ENCODE assay signal across 1 cellular context in the genomic region with DNA sequence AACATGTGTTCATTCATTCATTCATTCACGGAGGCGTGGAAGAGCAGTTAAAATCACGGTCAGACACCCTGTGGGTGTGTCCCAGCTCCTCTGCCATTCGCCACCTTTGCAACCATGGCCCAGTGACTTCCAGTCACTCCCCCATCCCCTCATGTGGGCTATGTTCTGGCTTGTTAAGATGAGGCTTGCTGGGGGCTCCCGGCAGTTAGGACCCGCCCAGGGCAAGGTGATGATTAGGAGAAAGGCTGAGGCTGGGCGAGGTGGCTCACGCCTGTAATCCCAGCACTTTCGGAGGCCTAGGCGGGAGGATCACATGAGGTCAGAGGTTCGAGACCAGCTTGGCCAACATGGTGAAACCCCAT.
TF ChIP-seq lines count a peak whose summit lies in the region.

No MANE protein-coding gene starts in this region.

TF ChIP-seq in H1, 55 proteins besides CTCF, POLR2A, EP300 and RAD21:
- no peak for TF ChIP-seq YY1 (IDR thresholded peaks at IDR 0.05; ENCODE audit: low read depth, low read length)
- TF ChIP-seq CTBP2 (IDR thresholded peaks at IDR 0.05; ENCODE audit: borderline replicate concordance, insufficient read depth, insufficient read length, low read length): no peak
- TF ChIP-seq TAF1 (IDR thresholded peaks at IDR 0.05; ENCODE audit: low read depth, low read length): no peak
- TF ChIP-seq KDM4A (IDR thresholded peaks at IDR 0.05; ENCODE audit: low read depth, low read length, severe bottlenecking): no peak
- TF ChIP-seq TAF7 (optimal IDR thresholded peaks at IDR 0.05; ENCODE audit: borderline replicate concordance, low read depth, low read length): no peak
- no peak for TF ChIP-seq JUN (IDR thresholded peaks at IDR 0.05; ENCODE audit: low read depth, low read length)
- TF ChIP-seq CEBPB (IDR thresholded peaks at IDR 0.05; ENCODE audit: low read depth, low read length): no peak
- no peak for TF ChIP-seq SP1 (IDR thresholded peaks at IDR 0.05; ENCODE audit: low read depth, low read length)
- TF ChIP-seq, protein P1, sequence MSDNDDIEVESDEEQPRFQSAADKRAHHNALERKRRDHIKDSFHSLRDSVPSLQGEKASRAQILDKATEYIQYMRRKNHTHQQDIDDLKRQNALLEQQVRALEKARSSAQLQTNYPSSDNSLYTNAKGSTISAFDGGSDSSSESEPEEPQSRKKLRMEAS (IDR thresholded peaks at IDR 0.05): no peak
- no peak for TF ChIP-seq EZH2 (IDR thresholded peaks at IDR 0.05; ENCODE audit: low read depth, low read length, severe bottlenecking)
- TF ChIP-seq BRCA1 (IDR thresholded peaks at IDR 0.05; ENCODE audit: low read depth, low read length): no peak
- no peak for TF ChIP-seq KDM1A (IDR thresholded peaks at IDR 0.05; ENCODE audit: borderline replicate concordance, low read length)
- no peak for TF ChIP-seq TCF12 (IDR thresholded peaks at IDR 0.05; ENCODE audit: low read depth, low read length)
- TF ChIP-seq CHD2 (IDR thresholded peaks at IDR 0.05; ENCODE audit: low read length): no peak
- no peak for TF ChIP-seq SUZ12 (IDR thresholded peaks at IDR 0.05; ENCODE audit: low read length)
- TF ChIP-seq EGR1 (IDR thresholded peaks at IDR 0.05; ENCODE audit: borderline replicate concordance, low read depth, low read length): no peak
- TF ChIP-seq POLR2AphosphoS5 (IDR thresholded peaks at IDR 0.05; ENCODE audit: low read depth, low read length): no peak
- TF ChIP-seq SIX5 (IDR thresholded peaks at IDR 0.05; ENCODE audit: low read depth, low read length): no peak
